In the genomic region with DNA sequence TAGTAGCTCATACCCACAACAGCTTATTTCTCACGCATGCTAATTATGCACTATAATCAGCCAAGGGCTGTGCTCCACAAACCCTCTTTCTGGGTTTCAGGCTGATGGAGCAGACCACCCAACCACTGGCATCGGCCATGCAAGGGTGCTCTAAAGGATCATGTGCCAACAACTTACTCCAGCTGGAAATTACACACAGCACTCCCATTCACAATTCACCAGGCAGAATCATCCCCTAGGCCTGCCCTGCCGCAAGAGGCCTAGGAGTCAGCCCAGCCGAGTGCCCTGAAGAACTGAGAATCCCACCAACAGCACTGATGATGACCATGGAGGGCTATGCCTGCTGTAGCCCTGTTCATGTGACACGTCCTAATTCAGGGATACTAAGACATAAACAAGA, we compare ENCODE assay signal across 21 cellular contexts. TPM values are rescaled to one million over a fixed set of nuclear protein-coding genes. Genes with fewer than 3 reads are reported as not detected.
DNase-seq lines count a peak whose midpoint lies in the region.
"Had no signal": no experiment of that assay in that cellular context is flagged by ENCODE, and none has a peak within 500 bp of the region (broad histone marks: within the 10 kb centered on the region; RNA-seq: fewer than 3 reads in every experiment).

No MANE protein-coding gene starts in this region.

- H3K27ac ChIP-seq in caudate nucleus (ENCODE audit: low read depth, low read length) (peak overlapping the region; percentile 78), temporal lobe (ENCODE audit: low read depth, low read length) (peak overlapping the region; percentile 95)
- H3K27ac ChIP-seq: BLaER1 treated with 17β-estradiol and CSF1 and Interleukin-3, amounts not matched to agents 10 nM and 100 nM; PC-9; SJSA1 had no signal

- intact Hi-C loops in head of caudate nucleus (cut with DNase I), result no loop called here

- DNase-seq in caudate nucleus (lab: John Stamatoyannopoulos, UW), result peak in 33 of 61 donors; percentile 9 to 61 (median 35)
- peak in 33 of 42 donors; percentile 24 to 78 (median 53) for DNase-seq in head of caudate nucleus
- DNase-seq in nucleus accumbens (lab: John Stamatoyannopoulos, UW), result peak in 32 of 56 donors; percentile 15 to 69 (median 40)
- no peak for DNase-seq in activated T-cell treated with anti-CD3 and anti-CD28 coated beads, Interleukin-2, amount 50 U/mL, for 48 hours
- no peak for DNase-seq in DMS 273 treated with DMSO at 0.1 percent for 48 hours (lab: John Stamatoyannopoulos, UW)
- no peak for DNase-seq in NCI-H187 (lab: John Stamatoyannopoulos, UW)
- DNase-seq: CD4-positive, alpha-beta T cell; COR-L47; HFFc6; KBM-7; NCI-H1105 treated with DMSO at 0.1 percent for 48 hours; NCI-H146; NCI-H2029; NCI-H446; NCI-H82; PC-9 had no signal

RNA-seq across cellular contexts. Expression of a gene that starts 56.4 kb away (rescaled TPM):
- 9.6 TPM for total RNA-seq in temporal lobe
- total RNA-seq: LHCN-M2, RPMI7951, SJSA1 had no signal

Comparison
In these comparisons a context has a peak if more than half of its experiments do, and no peak if none do; other contexts are left out.
1. DNase-seq: peak in caudate nucleus (33 of 61), head of caudate nucleus (33 of 42) and nucleus accumbens (32 of 56); none in activated T-cell treated with anti-CD3 and anti-CD28 coated beads, Interleukin-2, amount 50 U/mL, for 48 hours (0 of 2), DMS 273 treated with DMSO at 0.1 percent for 48 hours (single experiment) and NCI-H187 (0 of 2).